ENCODE assay signal across 22 cellular contexts in the genomic region with DNA sequence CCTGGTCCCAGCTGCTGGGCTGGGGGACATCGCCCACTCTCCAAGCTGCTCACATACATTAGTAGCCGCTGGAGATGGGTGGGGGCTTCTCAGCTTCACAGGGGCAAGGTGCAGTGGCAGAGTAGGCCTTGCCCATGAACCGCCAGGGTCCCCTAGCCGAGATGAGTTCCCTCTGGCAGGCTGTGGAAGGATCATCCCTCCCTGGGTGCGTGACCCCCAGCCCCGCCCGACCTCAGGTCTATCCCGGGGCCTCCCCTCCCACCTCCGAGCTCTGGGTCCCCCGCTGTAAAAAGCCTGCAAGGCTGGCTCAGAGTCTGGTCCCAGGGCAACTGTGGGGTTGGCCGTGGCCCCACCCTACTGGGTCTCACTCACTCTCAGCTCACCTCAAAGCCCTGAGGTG. TPM values are rescaled to one million over a fixed set of nuclear protein-coding genes. Genes with fewer than 3 reads are reported as not detected.
DNase-seq lines count a peak whose midpoint lies in the region; ATAC-seq and TF ChIP-seq lines count a peak whose summit lies in the region.
"Had no signal": no experiment of that assay in that cellular context is flagged by ENCODE, and none has a peak within 500 bp of the region (broad histone marks: within the 10 kb centered on the region; RNA-seq: fewer than 3 reads in every experiment).

No MANE protein-coding gene starts in this region.

- ATAC-seq in stimulated activated memory B cell treated with anti-CD40 and anti-IgM and Interleukin-4, amounts not matched to agents 10 μg/mL and 1 μg/mL and 100 μg/mL, for 72 hours = peak; percentile 32
- ATAC-seq in HG02973 (IDR thresholded peaks at IDR 0.05; ENCODE audit: unreplicated experiment) = no peak

- no peaks in the 10 kb centered on the region for H3K9me3 Mint-ChIP-seq in stimulated activated memory B cell treated with anti-CD40 and anti-IgM and Interleukin-4, amounts not matched to agents 10 μg/mL and 1 μg/mL and 100 μg/mL, for 72 hours
- H3K9me3 Mint-ChIP-seq: CD4-positive, alpha-beta T cell; CD8-positive, alpha-beta memory T cell; HFFc6 had no signal

- no peak overlapping the region for H2AFZ ChIP-seq in neuronal stem cell (ENCODE audit: low read length)
- H2AFZ ChIP-seq in mammary epithelial cell (ENCODE audit: low read depth, low read length) = no peak overlapping the region
- H2AFZ ChIP-seq: GM23248 had no signal

- no TSS peak for BruUV-seq in mammary epithelial cell (replicated peaks; lab: Mats Ljungman, UMichigan)

- H3K18ac ChIP-seq in neuronal stem cell (ENCODE audit: low read length) = peak overlapping the region; percentile 55

- H3K36me3 ChIP-seq in BLaER1 treated with 17β-estradiol and CSF1 and Interleukin-3, amounts not matched to agents 10 nM and 100 nM = no peaks in the 10 kb centered on the region
- H3K36me3 ChIP-seq in neuronal stem cell (replicated peaks in 1 of 2; ENCODE audit: control insufficient read depth in 2 of 2, insufficient read depth in 2 of 2, low read length in 2 of 2) (no peaks in the 10 kb centered on the region), mammary epithelial cell (ENCODE audit: insufficient read depth, low read length) (no peaks in the 10 kb centered on the region)
- no peaks in the 10 kb centered on the region for H3K36me3 ChIP-seq in effector memory CD4-positive, alpha-beta T cell (ENCODE audit: control insufficient read depth, insufficient read depth, low read length)
- H3K36me3 ChIP-seq: HAP-1 had no signal

- H2AK5ac ChIP-seq in neuronal stem cell (ENCODE audit: low read depth, low read length) = peak overlapping the region; percentile 90

- dilution Hi-C loops in mammary epithelial cell (cut with HindIII; ENCODE audit: low sequenced_read_pairs) = no loop called here

- TF ChIP-seq CTCF in mammary epithelial cell (conservative IDR thresholded peaks at IDR 0.05 in 1 of 2, IDR thresholded peaks at IDR 0.05 in 1 of 2; ENCODE audit: extremely low read depth in 1 of 2, insufficient read depth in 1 of 2, low read depth in 1 of 2, low read length in 2 of 2) = no peak

- peaks cover 0 to 36% (median 26%) of the 10 kb centered on the region in 10 experiments; a peak in 17 of 20 replicates for H3K4me1 ChIP-seq in BLaER1 treated with 17β-estradiol and CSF1 and Interleukin-3, amounts not matched to agents 10 nM and 100 nM
- H3K4me1 ChIP-seq in neuronal stem cell (ENCODE audit: control insufficient read depth in 2 of 2, insufficient read depth in 1 of 2, low read depth in 1 of 2, low read length in 2 of 2) (peaks cover 0 to 9% of the 10 kb centered on the region in 2 donors), mammary epithelial cell (ENCODE audit: insufficient read depth, low read length) (no peaks in the 10 kb centered on the region)
- H3K4me1 ChIP-seq in effector memory CD4-positive, alpha-beta T cell (ENCODE audit: control insufficient read depth, insufficient read depth, low read length, poor library complexity, severe bottlenecking) = no peaks in the 10 kb centered on the region
- H3K4me1 ChIP-seq: HAP-1 had no signal

- H3K79me2 ChIP-seq in mammary epithelial cell (ENCODE audit: insufficient read depth, low read length) = no peaks in the 10 kb centered on the region

- no peaks in the 10 kb centered on the region for H3K9me3 ChIP-seq in BLaER1 treated with 17β-estradiol and CSF1 and Interleukin-3, amounts not matched to agents 10 nM and 100 nM (replicated peaks in 1 of 11)
- H3K9me3 ChIP-seq in neuronal stem cell (replicated peaks in 1 of 2; ENCODE audit: control insufficient read depth in 2 of 2, insufficient read depth in 1 of 2, low read depth in 1 of 2, low read length in 2 of 2) = no peaks in the 10 kb centered on the region
- H3K9me3 ChIP-seq in mammary epithelial cell (replicated peaks; ENCODE audit: insufficient read depth, low read length) = no peaks in the 10 kb centered on the region
- no peaks in the 10 kb centered on the region for H3K9me3 ChIP-seq in effector memory CD4-positive, alpha-beta T cell (ENCODE audit: control insufficient read depth, low read length)
- H3K9me3 ChIP-seq: HAP-1 had no signal

- WGBS in neuronal stem cell (ENCODE audit: extremely low coverage in 2 of 2, insufficient read length in 2 of 2, insufficient replicate concordance in 1 of 2), 2 donors = no CpG with 5 or more reads among the region's 11 CpGs
- WGBS in mammary epithelial cell (ENCODE audit: low coverage, missing lambda C conversion rate) = 75% methylated on average over 5 of the region's 11 CpGs

- no peak overlapping the region for H3K23ac ChIP-seq in neuronal stem cell (ENCODE audit: low read depth, low read length, poor library complexity)

- H2BK120ac ChIP-seq in neuronal stem cell (ENCODE audit: low read depth, low read length) = no peak overlapping the region

- no peak overlapping the region for H3K4ac ChIP-seq in neuronal stem cell (ENCODE audit: low read length)

- CTCF ChIA-PET in mammary epithelial cell (lab: Charles Lee; ENCODE audit: low non-redundant PET) = no interaction called here

- no peaks in the 10 kb centered on the region for H3K4me1 Mint-ChIP-seq in stimulated activated memory B cell treated with anti-CD40 and anti-IgM and Interleukin-4, amounts not matched to agents 10 μg/mL and 1 μg/mL and 100 μg/mL, for 72 hours
- H3K4me1 Mint-ChIP-seq: CD8-positive, alpha-beta memory T cell had no signal

- H3K36me3 Mint-ChIP-seq in stimulated activated memory B cell treated with anti-CD40 and anti-IgM and Interleukin-4, amounts not matched to agents 10 μg/mL and 1 μg/mL and 100 μg/mL, for 72 hours = no peaks in the 10 kb centered on the region
- H3K36me3 Mint-ChIP-seq: CD14-positive monocyte; CD8-positive, alpha-beta memory T cell had no signal

- no peak overlapping the region for H3K27ac Mint-ChIP-seq in stimulated activated memory B cell treated with anti-CD40 and anti-IgM and Interleukin-4, amounts not matched to agents 10 μg/mL and 1 μg/mL and 100 μg/mL, for 72 hours
- H3K27ac Mint-ChIP-seq: CD4-positive, alpha-beta T cell; CD8-positive, alpha-beta memory T cell; HFFc6 had no signal

- H3K4me2 ChIP-seq in BLaER1 treated with 17β-estradiol and CSF1 and Interleukin-3, amounts not matched to agents 10 nM and 100 nM = peak overlapping the region in 8 of 11 experiments; percentile 31 to 78 (median 60); a peak in 13 of 22 replicates
- H3K4me2 ChIP-seq in neuronal stem cell (ENCODE audit: insufficient read depth, low read length, poor library complexity, severe bottlenecking) (no peak overlapping the region), mammary epithelial cell (ENCODE audit: insufficient read depth, low read depth, low read length) (no peak overlapping the region)

- H3K27ac ChIP-seq in BLaER1 treated with 17β-estradiol and CSF1 and Interleukin-3, amounts not matched to agents 10 nM and 100 nM = no peak overlapping the region
- H3K27ac ChIP-seq in neuronal stem cell (replicated peaks; ENCODE audit: low read length) (no peak overlapping the region), mammary epithelial cell (ENCODE audit: insufficient read depth, low read depth, low read length) (no peak overlapping the region)
- no peak overlapping the region for H3K27ac ChIP-seq in effector memory CD4-positive, alpha-beta T cell (ENCODE audit: insufficient read depth, low read length, poor library complexity, severe bottlenecking)
- H3K27ac ChIP-seq: GM23248 had no signal

- in situ Hi-C loops in mammary epithelial cell (cut with MboI; ENCODE audit: low sequenced_read_pairs in 2 of 2) = no loop called here

- H2BK15ac ChIP-seq in neuronal stem cell (ENCODE audit: low read length) = no peak overlapping the region

- peak overlapping the region in 1 of 11 experiments; percentile 44; a peak in 1 of 22 replicates for H3K9ac ChIP-seq in BLaER1 treated with 17β-estradiol and CSF1 and Interleukin-3, amounts not matched to agents 10 nM and 100 nM
- no peak overlapping the region for H3K9ac ChIP-seq in neuronal stem cell (ENCODE audit: low read depth, low read length, poor library complexity)
- no peak overlapping the region for H3K9ac ChIP-seq in mammary epithelial cell (ENCODE audit: insufficient read depth, low read length)
- H3K9ac ChIP-seq: GM23248 had no signal

- H3K4me3 Mint-ChIP-seq in stimulated activated memory B cell treated with anti-CD40 and anti-IgM and Interleukin-4, amounts not matched to agents 10 μg/mL and 1 μg/mL and 100 μg/mL, for 72 hours = no peak overlapping the region
- H3K4me3 Mint-ChIP-seq: CD14-positive monocyte; CD4-positive, alpha-beta T cell; HFFc6 had no signal

- peaks cover 0 to 13% (median 5%) of the 10 kb centered on the region in 11 experiments; a peak in 9 of 22 replicates for H3K27me3 ChIP-seq in BLaER1 treated with 17β-estradiol and CSF1 and Interleukin-3, amounts not matched to agents 10 nM and 100 nM
- peaks cover 0 to 4% (median 0%) of the 10 kb centered on the region in 3 experiments for H3K27me3 ChIP-seq in neuronal stem cell (ENCODE audit: control insufficient read depth in 3 of 3, insufficient read depth in 3 of 3, low read depth in 1 of 3, low read length in 3 of 3)
- H3K27me3 ChIP-seq in mammary epithelial cell (ENCODE audit: insufficient read depth, low read length) = no peaks in the 10 kb centered on the region
- no peaks in the 10 kb centered on the region for H3K27me3 ChIP-seq in effector memory CD4-positive, alpha-beta T cell (replicated peaks; ENCODE audit: control insufficient read depth, insufficient read depth, low read length, poor library complexity, severe bottlenecking)

- DNase-seq in neuronal stem cell (ENCODE audit: low spot score) = no peak
- DNase-seq in activated CD4-positive, CD25-positive, alpha-beta regulatory T cell treated with anti-CD3 and anti-CD28 coated beads, Interleukin-2, amount 50 U/mL, for 72 hours = no peak
- no peak for DNase-seq in mammary epithelial cell
- DNase-seq in effector memory CD4-positive, alpha-beta T cell = no peak
- DNase-seq: Calu3; CD4-positive, alpha-beta T cell; CD8-positive, alpha-beta memory T cell; DMS53; GF-D8; GM23248; HFFc6 had no signal

- no peak overlapping the region for H2BK5ac ChIP-seq in neuronal stem cell (ENCODE audit: low read length)

- no peaks in the 10 kb centered on the region; a peak in 2 of 22 replicates for H4K20me1 ChIP-seq in BLaER1 treated with 17β-estradiol and CSF1 and Interleukin-3, amounts not matched to agents 10 nM and 100 nM
- H4K20me1 ChIP-seq in mammary epithelial cell (ENCODE audit: insufficient read depth, low read length) = no peaks in the 10 kb centered on the region

- peaks cover 49% of the 10 kb centered on the region for H3K27me3 Mint-ChIP-seq in stimulated activated memory B cell treated with anti-CD40 and anti-IgM and Interleukin-4, amounts not matched to agents 10 μg/mL and 1 μg/mL and 100 μg/mL, for 72 hours

- no peak overlapping the region for H3K4me3 ChIP-seq in BLaER1 treated with 17β-estradiol and CSF1 and Interleukin-3, amounts not matched to agents 10 nM and 100 nM
- no peak overlapping the region for H3K4me3 ChIP-seq in neuronal stem cell (ENCODE audit: low read length in 2 of 2)
- H3K4me3 ChIP-seq in mammary epithelial cell (replicated peaks in 1 of 3; ENCODE audit: insufficient read depth in 1 of 3, low read depth in 2 of 3, low read length in 3 of 3) = no peak overlapping the region
- H3K4me3 ChIP-seq in effector memory CD4-positive, alpha-beta T cell (ENCODE audit: insufficient read depth, low read depth, low read length, poor library complexity, severe bottlenecking) = no peak overlapping the region
- H3K4me3 ChIP-seq: GM23248, HAP-1 had no signal

- intact Hi-C loops in mammary epithelial cell (cut with micrococcal nuclease) = no loop called here

- no peak overlapping the region for H3K14ac ChIP-seq in neuronal stem cell (ENCODE audit: low read length)

- no peak overlapping the region for H2BK12ac ChIP-seq in neuronal stem cell (ENCODE audit: low read length)

- H4K91ac ChIP-seq in neuronal stem cell (ENCODE audit: low read depth, low read length, poor library complexity) = no peak overlapping the region

- H3K79me1 ChIP-seq in neuronal stem cell (ENCODE audit: low read depth, low read length) = no peaks in the 10 kb centered on the region

- no peak overlapping the region for H4K8ac ChIP-seq in neuronal stem cell (ENCODE audit: low read depth, low read length)

RNA-seq across cellular contexts. Expression of gene TPCN2, which starts 15.3 kb away (rescaled TPM):
- 4.3 TPM for polyA plus RNA-seq in neuronal stem cell (2013, experiment 1 of 2)
- polyA plus RNA-seq in neuronal stem cell (2013, experiment 2 of 2) = 4.3 TPM
- 10 to 100 TPM; 12.7 to 16.1 TPM for total RNA-seq in mammary epithelial cell
- 10.7 TPM for polyA plus RNA-seq in mammary epithelial cell
- polyA minus RNA-seq in mammary epithelial cell = 12.0 TPM

RNA-seq across cellular contexts. Expression of gene MRGPRF, which starts 20.4 kb away (rescaled TPM):
- polyA plus RNA-seq in neuronal stem cell (2013, experiment 1 of 2) = 2.2 TPM
- polyA plus RNA-seq in neuronal stem cell (2013, experiment 2 of 2) = 2.0 TPM
- under 1 TPM in 1 of 2 donors, not detected in 1; 0.33 TPM for total RNA-seq in mammary epithelial cell
- polyA plus RNA-seq in mammary epithelial cell = 0.08 TPM
- 2.3 TPM for polyA minus RNA-seq in mammary epithelial cell
- total RNA-seq: CD4-positive, alpha-beta T cell; CD8-positive, alpha-beta memory T cell; Daoy; G401; H4 had no signal
- polyA plus RNA-seq: CD8-positive, alpha-beta memory T cell had no signal

RNA-seq across cellular contexts. Expression of gene MRGPRD, which starts 52.6 kb away (rescaled TPM):
- polyA plus RNA-seq in neuronal stem cell (2013, experiment 1 of 2) = 0.04 TPM
- not detected for polyA plus RNA-seq in neuronal stem cell (2013, experiment 2 of 2)
- not detected for total RNA-seq in mammary epithelial cell
- polyA plus RNA-seq in mammary epithelial cell = not detected
- polyA minus RNA-seq in mammary epithelial cell = not detected
- total RNA-seq: A172; A673; Calu3; CD4-positive, alpha-beta T cell; CD8-positive, alpha-beta memory T cell; Daoy; G401; GM23248; H4; HFFc6 had no signal
- polyA plus RNA-seq: BJ; CD14-positive monocyte; CD8-positive, alpha-beta memory T cell; GM23248 had no signal

Comparison
In these comparisons a context has a peak if more than half of its experiments do, and no peak if none do; other contexts are left out.
1. H3K4me2 ChIP-seq: peak in BLaER1 treated with 17β-estradiol and CSF1 and Interleukin-3, amounts not matched to agents 10 nM and 100 nM (8 of 11); none in neuronal stem cell (single experiment) and mammary epithelial cell (single experiment).